8 cellular contexts compared by ENCODE assay signal in the genomic region with DNA sequence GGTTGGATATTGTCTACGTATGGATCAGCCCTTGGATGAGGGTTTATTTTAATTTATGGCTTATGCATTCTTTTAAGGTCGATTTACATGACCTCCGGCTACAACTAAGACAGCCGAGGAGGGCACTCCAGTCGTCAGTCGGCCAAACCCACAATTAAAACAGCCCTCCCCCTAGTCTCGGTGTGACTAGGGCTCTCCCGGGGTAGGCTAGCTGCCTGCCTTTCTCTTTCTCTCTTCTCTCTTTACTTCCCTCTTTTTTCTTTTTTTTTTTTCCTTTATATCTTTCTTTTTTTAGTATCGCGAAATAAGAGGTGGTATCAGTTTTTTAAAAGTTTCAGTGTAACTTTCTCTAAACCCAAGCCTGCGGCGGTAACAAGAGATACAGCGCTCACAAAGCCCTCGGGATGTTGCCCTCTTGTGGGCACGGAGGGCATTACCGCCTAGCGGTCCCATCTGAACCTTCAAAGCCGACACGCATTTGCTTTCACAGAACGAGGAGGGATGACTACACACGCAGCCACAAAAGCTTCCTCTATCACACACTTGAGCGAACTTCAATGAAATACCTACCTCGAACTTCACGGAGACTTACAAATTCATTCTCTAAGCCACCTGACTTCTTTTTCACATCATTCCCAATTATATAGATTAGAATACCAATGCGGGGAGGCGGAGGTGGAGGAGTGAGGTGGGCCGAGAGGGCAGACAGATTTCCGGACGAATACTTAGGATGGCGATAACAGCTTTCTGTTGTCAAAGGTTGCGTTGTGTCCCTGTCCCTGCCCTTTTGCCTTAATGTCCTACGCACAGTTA.
A peak's percentile ranks its signal among the peaks of the same experiment; 100 is the strongest.
DNase-seq lines count a peak whose midpoint lies in the region; ATAC-seq and TF ChIP-seq lines count a peak whose summit lies in the region.

No MANE protein-coding gene starts in this region.

- H4K20me1 ChIP-seq in OCI-LY1 (ENCODE audit: insufficient read depth, low read length), result no peaks in the 10 kb centered on the region

- no TSS peak for BruUV-seq in Calu3 (replicated peaks; lab: Mats Ljungman, UMichigan)

- no peaks in the 10 kb centered on the region for H3K9me3 Mint-ChIP-seq in Calu3 (ENCODE audit: low read depth, unreplicated experiment)

- peak overlapping the region; percentile 51 for H3K27ac Mint-ChIP-seq in Calu3 (ENCODE audit: unreplicated experiment)

- H3K9ac ChIP-seq in OCI-LY1 (ENCODE audit: low read length), result no peak overlapping the region
- no peak overlapping the region for H3K9ac ChIP-seq in muscle layer of colon (ENCODE audit: low read length)

- TF ChIP-seq CTCF in Calu3 (IDR thresholded peaks at IDR 0.05; ENCODE audit: unreplicated experiment) (peak; percentile 92), OCI-LY1 (IDR thresholded peaks at IDR 0.05; ENCODE audit: low read length) (peak; percentile 46)

- H3K4me2 ChIP-seq in OCI-LY1 (ENCODE audit: low read length), result no peak overlapping the region

- no peaks in the 10 kb centered on the region for H3K36me3 Mint-ChIP-seq in Calu3 (ENCODE audit: insufficient read depth, unreplicated experiment)

- DNase-seq in Calu3 (peak; percentile 93), HT-29 (ENCODE audit: low spot score) (peak; percentile 98), activated T-cell treated with anti-CD3 and anti-CD28 coated beads for 48 hours (ENCODE audit: low read depth) (peak; percentile 81)
- peak; percentile 93 for DNase-seq in stimulated activated CD8-positive, alpha-beta memory T cell treated with anti-CD3 and anti-CD28 coated beads, Interleukin-4, amount 100 ng/mL, for 48 hours

- H3K27me3 Mint-ChIP-seq in Calu3 (ENCODE audit: unreplicated experiment), result peaks cover 3% of the 10 kb centered on the region

- H3K4me1 Mint-ChIP-seq in Calu3 (ENCODE audit: low read depth, unreplicated experiment), result peaks cover 14% of the 10 kb centered on the region

- no peaks in the 10 kb centered on the region for H3K79me2 ChIP-seq in OCI-LY1 (ENCODE audit: insufficient read depth, low read length)

- H3K4me3 ChIP-seq in OCI-LY1 (ENCODE audit: low read depth, low read length, poor library complexity, severe bottlenecking), result no peak overlapping the region
- peak overlapping the region; percentile 51 to 68 for H3K4me3 ChIP-seq in esophagus (ENCODE audit: low read depth in 1 of 2, low read length in 2 of 2)
- H3K4me3 ChIP-seq in muscle layer of colon (ENCODE audit: low read depth in 1 of 2, low read length in 2 of 2), result peak overlapping the region; percentile 44 to 65

- H3K27ac ChIP-seq in OCI-LY1 (ENCODE audit: low read depth, low read length, poor library complexity, severe bottlenecking) (no peak overlapping the region), esophagus (ENCODE audit: low read depth in 2 of 2, low read length in 1 of 2) (peak overlapping the region; percentile 82 to 85), muscle layer of colon (ENCODE audit: low read depth, low read length) (no peak overlapping the region)

- no peaks in the 10 kb centered on the region for H3F3A ChIP-seq in OCI-LY1 (ENCODE audit: insufficient read depth, low read length)

- H3K9me2 ChIP-seq in OCI-LY1 (ENCODE audit: low read depth, low read length), result no peaks in the 10 kb centered on the region

- no peaks in the 10 kb centered on the region for H3K36me3 ChIP-seq in OCI-LY1 (ENCODE audit: insufficient read depth, low read length)
- H3K36me3 ChIP-seq in esophagus (ENCODE audit: control insufficient read depth in 2 of 2, insufficient read depth in 2 of 2, low read length in 1 of 2), result no peaks in the 10 kb centered on the region
- H3K36me3 ChIP-seq in muscle layer of colon (ENCODE audit: insufficient read depth, low read length), result no peaks in the 10 kb centered on the region

- no peak overlapping the region for H3K4me3 Mint-ChIP-seq in Calu3 (ENCODE audit: low read depth, unreplicated experiment)

- WGBS in esophagus, 2 donors, result 2% methylated on average over 32 of the region's 32 CpGs

- H3K9me3 ChIP-seq in OCI-LY1 (ENCODE audit: low read length), result no peaks in the 10 kb centered on the region
- H3K9me3 ChIP-seq in esophagus (ENCODE audit: control insufficient read depth in 2 of 2, insufficient read depth in 1 of 2, low read depth in 1 of 2, low read length in 1 of 2), result peaks cover 0 to 2% of the 10 kb centered on the region in 2 donors
- H3K9me3 ChIP-seq in muscle layer of colon (ENCODE audit: low read length), result peaks cover 5% of the 10 kb centered on the region

- intact Hi-C loops in Calu3 (cut with micrococcal nuclease; ENCODE audit: unreplicated experiment), result loop anchor here (2.0 to 10.0 kb wide), 7 partner anchors 334 to 705 kb away; no protein-coding TSS in a partner anchor

- no peaks in the 10 kb centered on the region for H3K4me1 ChIP-seq in OCI-LY1 (ENCODE audit: insufficient read depth, low read length, severe bottlenecking)
- H3K4me1 ChIP-seq in esophagus (ENCODE audit: control insufficient read depth in 2 of 2, insufficient read depth in 2 of 2, low read length in 1 of 2), result peaks cover 2 to 8% of the 10 kb centered on the region in 2 donors
- peaks cover 34% of the 10 kb centered on the region for H3K4me1 ChIP-seq in muscle layer of colon (ENCODE audit: insufficient read depth, low read length)

- no peak overlapping the region for H2AFZ ChIP-seq in OCI-LY1 (ENCODE audit: low read length)

- ATAC-seq in GM21367 (IDR thresholded peaks at IDR 0.05; ENCODE audit: unreplicated experiment), result peak; percentile 93

- H3K27me3 ChIP-seq in OCI-LY1 (ENCODE audit: insufficient read depth, low read length) (no peaks in the 10 kb centered on the region), esophagus (ENCODE audit: control insufficient read depth in 1 of 2, insufficient read depth in 2 of 2, low read length in 2 of 2) (peaks cover 0 to 3% of the 10 kb centered on the region in 2 donors), muscle layer of colon (ENCODE audit: control insufficient read depth in 1 of 2, insufficient read depth in 2 of 2, low read length in 2 of 2) (peaks cover 80 to 81% of the 10 kb centered on the region in 2 donors)

- CTCF ChIA-PET in Calu3 (lab: Charles Lee), result interaction anchor here (0.7 to 3.0 kb wide), 8 partner anchors 8 to 693 kb away, joined by 3 to 11 read pairs (median 4); no protein-coding TSS in a partner anchor

Comparison
In these comparisons a context has a peak if more than half of its experiments do, and no peak if none do; other contexts are left out.
1. H3K27ac ChIP-seq: peak in esophagus (2 of 2); none in OCI-LY1 (single experiment) and muscle layer of colon (single experiment).
2. Peak in every context shown above with its lines, with median percentiles within 50 percentile points of each other: DNase-seq.